ENCODE assay signal across 26 cellular contexts in the genomic region with DNA sequence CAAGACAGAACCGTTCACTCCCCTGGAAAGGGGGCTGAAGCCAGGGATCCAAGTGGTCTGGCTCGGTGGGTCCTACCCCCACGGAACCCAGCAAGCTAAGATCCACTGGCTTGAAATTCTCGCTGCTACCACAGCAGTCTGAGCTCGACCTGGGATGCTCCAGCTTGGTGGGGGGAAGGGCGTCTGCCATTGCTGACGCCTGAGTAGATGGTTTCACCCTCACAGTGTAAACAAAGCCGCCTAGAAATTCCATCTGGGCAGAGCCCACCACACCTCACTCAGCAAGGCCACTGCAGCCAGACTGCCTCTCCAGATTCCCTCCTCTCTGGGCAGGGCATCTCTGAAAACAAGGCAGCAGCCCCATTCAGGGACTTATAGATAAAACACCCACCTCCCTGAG.
"Had no signal": no experiment of that assay in that cellular context is flagged by ENCODE, and none has a peak within 500 bp of the region (broad histone marks: within the 10 kb centered on the region; RNA-seq: fewer than 3 reads in every experiment).

No MANE protein-coding gene starts in this region.

- H3K4me1 ChIP-seq: ascending aorta, body of pancreas had no signal

- H3K27ac ChIP-seq: ascending aorta, body of pancreas, KMS-11 had no signal

- ATAC-seq: activated naive CD4-positive, alpha-beta T cell treated with anti-CD3 and anti-CD28 coated beads, Interleukin-2, amount 50 U/mL, for 72 hours; activated naive CD8-positive, alpha-beta T cell treated with anti-CD3 and anti-CD28 coated beads, Interleukin-2, amount 50 U/mL, for 24 hours; activated T-cell treated with anti-CD3 and anti-CD28 coated beads, Interleukin-2, amount 50 U/mL, for 4 hours; body of pancreas; PC-3; T-helper 17 cell had no signal

- H3K36me3 ChIP-seq: ascending aorta, MG63 had no signal

- H3K4me3 ChIP-seq: ascending aorta, body of pancreas, MG63 had no signal

- DNase-seq: activated B cell treated with CpG ODN at 0.5 μM for 24 hours; activated CD4-positive, alpha-beta memory T cell treated with anti-CD3 and anti-CD28 coated beads for 36 hours; activated CD4-positive, alpha-beta T cell treated with anti-CD3 and anti-CD28 coated beads for 1 hour; activated CD4-positive, alpha-beta T cell treated with anti-CD3 and anti-CD28 coated beads, Interleukin-2, amount 10 ng/mL, durations not matched to agents 24 days and 14 days; activated CD8-positive, alpha-beta memory T cell treated with anti-CD3 and anti-CD28 coated beads for 24 hours; activated effector memory CD4-positive, alpha-beta T cell treated with anti-CD3 and anti-CD28 coated beads, Interleukin-2, amount 50 U/mL, for 16 hours; activated naive CD4-positive, alpha-beta T cell treated with Interleukin-2 at 50 U/mL for 16 hours; activated naive CD8-positive, alpha-beta T cell treated with anti-CD3 and anti-CD28 coated beads, Interleukin-2, amount 50 U/mL, for 24 hours; activated T-cell treated with anti-CD3 and anti-CD28 coated beads, Interleukin-2, amount 50 U/mL, for 4 hours; amniotic stem cell; body of pancreas; central memory CD4-positive, alpha-beta T cell; MG63; MV-4-11; NCI-H1092 treated with DMSO at 0.1 percent for 48 hours; NCI-H1417 treated with DMSO at 0.1 percent for 48 hours; NCI-H1694 treated with DMSO at 0.1 percent for 48 hours; NCI-H2029 treated with DMSO at 0.1 percent for 48 hours; NCI-H510A treated with DMSO at 0.1 percent for 48 hours; PC-3; SIG-M5; T-helper 17 cell; T-helper 9 cell had no signal

- H3K27me3 ChIP-seq: ascending aorta, body of pancreas, MG63 had no signal

- H3K9me3 ChIP-seq: ascending aorta, body of pancreas, MG63 had no signal
